ENCODE assay signal across 28 cellular contexts in genomic region chr15:39354188-39354587, GRCh38.
"Had no signal": no experiment of that assay in that cellular context is flagged by ENCODE, and none has a peak within 500 bp of the region (broad histone marks: within the 10 kb centered on the region; RNA-seq: fewer than 3 reads in every experiment).

No MANE protein-coding gene starts in this region.

- H3K36me3 ChIP-seq: gastrocnemius medialis, left lung, lower lobe of right lung, sigmoid colon, vagina had no signal

- FAIRE-seq: islet of Langerhans, small intestine had no signal

- H3K4me1 ChIP-seq: gastrocnemius medialis, parathyroid adenoma, psoas muscle had no signal

- H3K27ac ChIP-seq: gastrocnemius medialis, left lung, lower lobe of right lung, parathyroid adenoma, psoas muscle, sigmoid colon, vagina had no signal

- H3K27me3 ChIP-seq: gastrocnemius medialis, left lung, sigmoid colon, vagina had no signal

- DNase-seq: activated CD4-positive, alpha-beta memory T cell treated with anti-CD3 and anti-CD28 coated beads for 36 hours; activated CD4-positive, alpha-beta T cell treated with anti-CD3 and anti-CD28 coated beads for 48 hours; activated CD8-positive, alpha-beta memory T cell treated with anti-CD3 and anti-CD28 coated beads, Interleukin-2, amount 50 U/mL, for 4 hours; activated gamma-delta T cell; activated naive CD4-positive, alpha-beta T cell treated with anti-CD3 and anti-CD28 coated beads, Interleukin-2, amount 50 U/mL, for 16 hours; activated T-cell treated with anti-CD3 and anti-CD28 coated beads, Interleukin-2, amount 50 U/mL, for 1 hour; amniotic stem cell; caudate nucleus; cortex of kidney; effector memory CD8-positive, alpha-beta T cell; erythroblast; gastrocnemius medialis; glutamatergic neuron; left lung; lower lobe of right lung; mesenchymal stem cell; naive thymus-derived CD8-positive, alpha-beta T cell; occipital lobe; psoas muscle; sigmoid colon; small intestine; stimulated activated CD4-positive, alpha-beta T cell treated with anti-CD3 and anti-CD28 coated beads, Interleukin-4, amount 100 ng/mL, for 4 hours; stimulated activated CD8-positive, alpha-beta memory T cell treated with anti-CD3 and anti-CD28 coated beads, Interleukin-4, amount 100 ng/mL, for 48 hours; stimulated activated naive CD8-positive, alpha-beta T cell treated with anti-CD3 and anti-CD28 coated beads, Interleukin-15, amount 100 ng/mL, for 72 hours; substantia nigra had no signal

- H3K9me3 ChIP-seq: gastrocnemius medialis, left lung, lower lobe of right lung, psoas muscle, sigmoid colon, vagina had no signal

- H3K4me3 ChIP-seq: gastrocnemius medialis, left lung, lower lobe of right lung, psoas muscle, sigmoid colon, vagina had no signal
